ENCODE assay signal across 8 cellular contexts in genomic region chr6:27471365-27472115, GRCh38. TPM values are rescaled to one million over a fixed set of nuclear protein-coding genes. Genes with fewer than 3 reads are reported as not detected.
DNase-seq lines count a peak whose midpoint lies in the region; ATAC-seq and TF ChIP-seq lines count a peak whose summit lies in the region.

No MANE protein-coding gene starts in this region.

- peak overlapping the region in 1 of 2 donors; percentile 61 for H3K27ac ChIP-seq in thoracic aorta

- CTCF ChIA-PET in activated CD4-positive, alpha-beta T cell treated with anti-CD3 and anti-CD28 coated beads, Interleukin-2, amount 10 ng/mL, durations not matched to agents 7 days and 5 days (lab: Charles Lee) = interaction anchor here (0.7 kb wide), 1 partner anchor 48 kb away, joined by 3 read pairs; no protein-coding TSS in a partner anchor
- CTCF ChIA-PET in activated B cell treated with CpG ODN at 0.5 μM for 24 hours (lab: Charles Lee) = no interaction called here

- no peak for DNase-seq in activated CD4-positive, alpha-beta T cell treated with anti-CD3 and anti-CD28 coated beads, Interleukin-2, amount 10 ng/mL, durations not matched to agents 7 days and 5 days
- no peak for DNase-seq in activated CD4-positive, alpha-beta T cell treated with anti-CD3 and anti-CD28 coated beads for 1 hour
- no peak for DNase-seq in activated B cell treated with CpG ODN at 0.5 μM for 24 hours
- DNase-seq in thoracic aorta (ENCODE audit: low spot score) = no peak
- no peak for DNase-seq in stimulated activated CD4-positive, alpha-beta T cell treated with anti-CD3 and anti-CD28 coated beads, Interleukin-4, amount 100 ng/mL, for 4 hours
- DNase-seq in DMS53 (lab: John Stamatoyannopoulos, UW) = no peak
- no peak for DNase-seq in stimulated activated CD4-positive, alpha-beta T cell treated with anti-CD3 and anti-CD28 coated beads, Interleukin-4, amount 100 ng/mL, for 1 hour

- TF ChIP-seq CTCF in activated B cell treated with CpG ODN at 0.5 μM for 24 hours (IDR thresholded peaks at IDR 0.05) (no peak), thoracic aorta (IDR thresholded peaks at IDR 0.05) (no peak)

- peaks cover 55% of the 10 kb centered on the region for H3K36me3 Mint-ChIP-seq in activated CD4-positive, alpha-beta T cell treated with anti-CD3 and anti-CD28 coated beads, Interleukin-2, amount 10 ng/mL, durations not matched to agents 7 days and 5 days (ENCODE audit: low read depth)
- peaks cover 47% of the 10 kb centered on the region for H3K36me3 Mint-ChIP-seq in activated B cell treated with CpG ODN at 0.5 μM for 24 hours (ENCODE audit: low read depth)

- H3K4me1 Mint-ChIP-seq in activated CD4-positive, alpha-beta T cell treated with anti-CD3 and anti-CD28 coated beads, Interleukin-2, amount 10 ng/mL, durations not matched to agents 7 days and 5 days = peaks cover 52% of the 10 kb centered on the region
- peaks cover 32% of the 10 kb centered on the region for H3K4me1 Mint-ChIP-seq in activated B cell treated with CpG ODN at 0.5 μM for 24 hours

- H3K9me3 ChIP-seq in iPS-18c (ENCODE audit: control insufficient read depth, insufficient read depth, low read length) (no peaks in the 10 kb centered on the region), thoracic aorta (no peaks in the 10 kb centered on the region)

- H3K27me3 ChIP-seq in thoracic aorta (replicated peaks; ENCODE audit: insufficient read depth) = no peaks in the 10 kb centered on the region

- peaks cover 4% of the 10 kb centered on the region for H3K27me3 Mint-ChIP-seq in activated CD4-positive, alpha-beta T cell treated with anti-CD3 and anti-CD28 coated beads, Interleukin-2, amount 10 ng/mL, durations not matched to agents 7 days and 5 days
- no peaks in the 10 kb centered on the region for H3K27me3 Mint-ChIP-seq in activated B cell treated with CpG ODN at 0.5 μM for 24 hours

- peaks cover 8 to 23% of the 10 kb centered on the region in 2 donors for H3K4me1 ChIP-seq in thoracic aorta (ENCODE audit: control insufficient read depth in 1 of 2, low read depth in 2 of 2)

- peak overlapping the region; percentile 98 for H3K27ac Mint-ChIP-seq in activated CD4-positive, alpha-beta T cell treated with anti-CD3 and anti-CD28 coated beads, Interleukin-2, amount 10 ng/mL, durations not matched to agents 7 days and 5 days
- peak overlapping the region; percentile 95 for H3K27ac Mint-ChIP-seq in activated B cell treated with CpG ODN at 0.5 μM for 24 hours

- POLR2A ChIA-PET in activated CD4-positive, alpha-beta T cell treated with anti-CD3 and anti-CD28 coated beads, Interleukin-2, amount 10 ng/mL, durations not matched to agents 7 days and 5 days (lab: Charles Lee) = no interaction called here
- POLR2A ChIA-PET in activated B cell treated with CpG ODN at 0.5 μM for 24 hours (lab: Charles Lee) = interaction anchor here (1.5 to 1.9 kb wide), 2 partner anchors 31 to 422 kb away, joined by 3 to 16 read pairs; a partner anchor contains a TSS

- peak overlapping the region; percentile 96 for H3K4me3 Mint-ChIP-seq in activated CD4-positive, alpha-beta T cell treated with anti-CD3 and anti-CD28 coated beads, Interleukin-2, amount 10 ng/mL, durations not matched to agents 7 days and 5 days
- H3K4me3 Mint-ChIP-seq in activated B cell treated with CpG ODN at 0.5 μM for 24 hours = peak overlapping the region; percentile 95

- intact Hi-C loops in activated B cell treated with CpG ODN at 0.5 μM for 24 hours (cut with micrococcal nuclease) = loop anchor here (2.0 to 10.0 kb wide), 9 partner anchors 863 to 1477 kb away; partner anchors contain the start of genes ABT1, ZSCAN12 and ZSCAN31

- H3K4me3 ChIP-seq in iPS-18c (ENCODE audit: insufficient read depth, low read depth, low read length) (peak overlapping the region; percentile 86), thoracic aorta (peak overlapping the region; percentile 75)

- ATAC-seq in activated B cell treated with CpG ODN at 0.5 μM for 24 hours (ENCODE audit: low read depth) (no peak), thoracic aorta (ENCODE audit: insufficient number of reproducible peaks, low FRiP score, low read depth) (no peak)

- H3K36me3 ChIP-seq in thoracic aorta = peaks cover 5% of the 10 kb centered on the region

- peaks cover 30% of the 10 kb centered on the region for H3K9me3 Mint-ChIP-seq in activated CD4-positive, alpha-beta T cell treated with anti-CD3 and anti-CD28 coated beads, Interleukin-2, amount 10 ng/mL, durations not matched to agents 7 days and 5 days
- H3K9me3 Mint-ChIP-seq in activated B cell treated with CpG ODN at 0.5 μM for 24 hours = no peaks in the 10 kb centered on the region

RNA-seq across cellular contexts. Expression of gene ZNF184, which starts 1.4 kb away (rescaled TPM):
- total RNA-seq in activated CD4-positive, alpha-beta T cell treated with anti-CD3 and anti-CD28 coated beads, Interleukin-2, amount 10 ng/mL, durations not matched to agents 7 days and 5 days = 10 to 100 TPM; 14.4 to 16.8 TPM
- total RNA-seq in activated B cell treated with CpG ODN at 0.5 μM for 24 hours = 8.1 and 8.6 TPM in 2 replicates
- 1 to 10 TPM; 3.4 to 5.0 TPM for total RNA-seq in thoracic aorta
